32 cellular contexts compared by ENCODE assay signal in genomic region chr18:62529597-62529996, GRCh38. TPM values are rescaled to one million over a fixed set of nuclear protein-coding genes. Genes with fewer than 3 reads are reported as not detected.
DNase-seq lines count a peak whose midpoint lies in the region; ATAC-seq lines count a peak whose summit lies in the region.
"Had no signal": no experiment of that assay in that cellular context is flagged by ENCODE, and none has a peak within 500 bp of the region (broad histone marks: within the 10 kb centered on the region; RNA-seq: fewer than 3 reads in every experiment).

No MANE protein-coding gene starts in this region.

- no peak overlapping the region for H3K27ac ChIP-seq in CD8-positive, alpha-beta memory T cell (ENCODE audit: low read depth, low read length)
- H3K27ac ChIP-seq: C4-2B, psoas muscle, transverse colon had no signal

- H3K4me1 ChIP-seq in CD8-positive, alpha-beta memory T cell (ENCODE audit: insufficient read depth, low read length) = peaks cover 40% of the 10 kb centered on the region

- no peaks in the 10 kb centered on the region for H3K9me3 Mint-ChIP-seq in activated naive CD8-positive, alpha-beta T cell (ENCODE audit: low read depth)
- H3K9me3 Mint-ChIP-seq in activated naive CD8-positive, alpha-beta T cell treated with anti-CD3 and anti-CD28 coated beads for 36 hours = no peaks in the 10 kb centered on the region
- H3K9me3 Mint-ChIP-seq in activated T-helper 17 cell treated with anti-CD3 and anti-CD28 coated beads, Interleukin-2, amount 50 U/mL, for 72 hours = no peaks in the 10 kb centered on the region
- no peaks in the 10 kb centered on the region for H3K9me3 Mint-ChIP-seq in CD8-positive, alpha-beta memory T cell
- H3K9me3 Mint-ChIP-seq: activated CD8-positive, alpha-beta T cell treated with anti-CD3 and anti-CD28 coated beads for 36 hours; effector memory CD8-positive, alpha-beta T cell; naive B cell had no signal

- H3K4me3 ChIP-seq in CD8-positive, alpha-beta memory T cell (ENCODE audit: low read length) = no peak overlapping the region
- H3K4me3 ChIP-seq: psoas muscle, sigmoid colon, transverse colon had no signal

- no peak overlapping the region for H3K27ac Mint-ChIP-seq in activated naive CD8-positive, alpha-beta T cell
- no peak overlapping the region for H3K27ac Mint-ChIP-seq in activated naive CD8-positive, alpha-beta T cell treated with anti-CD3 and anti-CD28 coated beads for 36 hours
- H3K27ac Mint-ChIP-seq in activated T-helper 17 cell treated with anti-CD3 and anti-CD28 coated beads, Interleukin-2, amount 50 U/mL, for 72 hours = peak overlapping the region; percentile 11
- H3K27ac Mint-ChIP-seq in CD8-positive, alpha-beta memory T cell = peak overlapping the region in 2 of 8 donors; percentile 11 to 44
- H3K27ac Mint-ChIP-seq: activated CD8-positive, alpha-beta T cell treated with anti-CD3 and anti-CD28 coated beads for 36 hours; effector memory CD8-positive, alpha-beta T cell had no signal

- H3K27me3 Mint-ChIP-seq in activated naive CD8-positive, alpha-beta T cell = no peaks in the 10 kb centered on the region
- H3K27me3 Mint-ChIP-seq in activated naive CD8-positive, alpha-beta T cell treated with anti-CD3 and anti-CD28 coated beads for 36 hours = no peaks in the 10 kb centered on the region
- H3K27me3 Mint-ChIP-seq in activated T-helper 17 cell treated with anti-CD3 and anti-CD28 coated beads, Interleukin-2, amount 50 U/mL, for 72 hours = no peaks in the 10 kb centered on the region
- H3K27me3 Mint-ChIP-seq in CD8-positive, alpha-beta memory T cell = peaks cover 0 to 2% of the 10 kb centered on the region in 2 donors
- H3K27me3 Mint-ChIP-seq: activated CD8-positive, alpha-beta T cell treated with anti-CD3 and anti-CD28 coated beads for 36 hours; effector memory CD8-positive, alpha-beta T cell; naive B cell had no signal

- H3K9me3 ChIP-seq in CD8-positive, alpha-beta memory T cell (ENCODE audit: low read length) = no peaks in the 10 kb centered on the region
- H3K9me3 ChIP-seq: psoas muscle, sigmoid colon, transverse colon had no signal

- peak overlapping the region; percentile 35 for H3K4me3 Mint-ChIP-seq in activated naive CD8-positive, alpha-beta T cell
- no peak overlapping the region for H3K4me3 Mint-ChIP-seq in activated naive CD8-positive, alpha-beta T cell treated with anti-CD3 and anti-CD28 coated beads for 36 hours
- peak overlapping the region; percentile 16 for H3K4me3 Mint-ChIP-seq in activated T-helper 17 cell treated with anti-CD3 and anti-CD28 coated beads, Interleukin-2, amount 50 U/mL, for 72 hours
- peak overlapping the region in 2 of 7 donors; percentile 8 to 33 for H3K4me3 Mint-ChIP-seq in CD8-positive, alpha-beta memory T cell
- H3K4me3 Mint-ChIP-seq: activated CD8-positive, alpha-beta T cell treated with anti-CD3 and anti-CD28 coated beads for 36 hours had no signal

- peaks cover 66% of the 10 kb centered on the region for H3K4me1 Mint-ChIP-seq in activated naive CD8-positive, alpha-beta T cell (ENCODE audit: low read depth)
- peaks cover 57% of the 10 kb centered on the region for H3K4me1 Mint-ChIP-seq in activated naive CD8-positive, alpha-beta T cell treated with anti-CD3 and anti-CD28 coated beads for 36 hours
- H3K4me1 Mint-ChIP-seq in activated T-helper 17 cell treated with anti-CD3 and anti-CD28 coated beads, Interleukin-2, amount 50 U/mL, for 72 hours = peaks cover 31% of the 10 kb centered on the region
- H3K4me1 Mint-ChIP-seq in CD8-positive, alpha-beta memory T cell = peaks cover 67 to 81% (median 76%) of the 10 kb centered on the region in 3 donors

- H3K36me3 Mint-ChIP-seq in activated naive CD8-positive, alpha-beta T cell = peaks cover 15% of the 10 kb centered on the region
- H3K36me3 Mint-ChIP-seq in activated naive CD8-positive, alpha-beta T cell treated with anti-CD3 and anti-CD28 coated beads for 36 hours = peaks cover 38% of the 10 kb centered on the region
- H3K36me3 Mint-ChIP-seq in activated T-helper 17 cell treated with anti-CD3 and anti-CD28 coated beads, Interleukin-2, amount 50 U/mL, for 72 hours (ENCODE audit: low read depth) = peaks cover 42% of the 10 kb centered on the region
- H3K36me3 Mint-ChIP-seq in CD8-positive, alpha-beta memory T cell = peaks cover 0 to 19% (median 4%) of the 10 kb centered on the region in 3 donors
- H3K36me3 Mint-ChIP-seq: naive B cell had no signal

- CTCF ChIA-PET in CD8-positive, alpha-beta memory T cell (lab: Charles Lee) = no interaction called here

- no peaks in the 10 kb centered on the region for H3K27me3 ChIP-seq in CD8-positive, alpha-beta memory T cell (ENCODE audit: insufficient read depth, low read length, poor library complexity, severe bottlenecking)
- H3K27me3 ChIP-seq: sigmoid colon, transverse colon had no signal

- DNase-seq in activated naive CD8-positive, alpha-beta T cell treated with anti-CD3 and anti-CD28 coated beads for 36 hours = no peak
- peak; percentile 44 for DNase-seq in iris pigment epithelial cell (ENCODE audit: low read depth)
- DNase-seq in CD8-positive, alpha-beta memory T cell = no peak
- no peak for DNase-seq in medulla oblongata (ENCODE audit: extremely low spot score)
- DNase-seq in ureter (ENCODE audit: low spot score) = no peak
- DNase-seq: 8988T; activated CD4-positive, alpha-beta T cell treated with anti-CD3 and anti-CD28 coated beads for 1 hour; activated CD8-positive, alpha-beta memory T cell treated with anti-CD3 and anti-CD28 coated beads, Interleukin-2, amount 50 U/mL, for 48 hours; activated CD8-positive, alpha-beta T cell treated with anti-CD3 and anti-CD28 coated beads for 36 hours; activated naive CD4-positive, alpha-beta T cell treated with anti-CD3 and anti-CD28 coated beads, Interleukin-2, amount 50 U/mL, for 16 hours; anterior cingulate cortex; cortex of kidney; DND-41; effector memory CD8-positive, alpha-beta T cell; glutamatergic neuron; kidney; midbrain; naive B cell; NCI-H1092 treated with DMSO at 0.1 percent for 48 hours; NCI-H187 treated with DMSO at 0.1 percent for 48 hours; NCI-H2171; occipital lobe; psoas muscle; sigmoid colon; stimulated activated CD4-positive, alpha-beta T cell treated with anti-CD3 and anti-CD28 coated beads, Interleukin-12 subunit alpha, Interleukin-12 subunit beta, amount 100 ng/mL, for 4 hours; stimulated activated CD4-positive, alpha-beta T cell treated with anti-CD3 and anti-CD28 coated beads, Interleukin-2, amount 100 ng/mL, for 48 hours; transverse colon had no signal

- no peak for ATAC-seq in activated T-helper 17 cell treated with anti-CD3 and anti-CD28 coated beads, Interleukin-2, amount 50 U/mL, for 72 hours (replicated peaks)
- ATAC-seq in esophagus mucosa = no peak
- ATAC-seq: activated CD8-positive, alpha-beta T cell treated with anti-CD3 and anti-CD28 coated beads for 36 hours; effector memory CD8-positive, alpha-beta T cell; psoas muscle; SK-N-SH treated with all-trans-retinoic acid at 6 μM for 48 hours had no signal

- no peaks in the 10 kb centered on the region for H3K36me3 ChIP-seq in CD8-positive, alpha-beta memory T cell (ENCODE audit: insufficient read depth, low read length)
- H3K36me3 ChIP-seq: sigmoid colon, transverse colon had no signal

- POLR2A ChIA-PET in CD8-positive, alpha-beta memory T cell (lab: Charles Lee) = no interaction called here

RNA-seq across cellular contexts. Expression of gene ZCCHC2, which starts 6.8 kb away (rescaled TPM):
- 10 to 100 TPM; 25.1 to 28.9 TPM for total RNA-seq in activated naive CD8-positive, alpha-beta T cell treated with anti-CD3 and anti-CD28 coated beads for 36 hours
- 10 to 100 TPM; 45.4 to 50.4 TPM for total RNA-seq in activated T-helper 17 cell treated with anti-CD3 and anti-CD28 coated beads, Interleukin-2, amount 50 U/mL, for 72 hours
- total RNA-seq in CD8-positive, alpha-beta memory T cell = 10 to 100 TPM; 36.4 to 37.9 TPM
- polyA plus RNA-seq in CD8-positive, alpha-beta memory T cell = 2.9 TPM
- total RNA-seq in esophagus mucosa (7.3 TPM), ureter (36.8 TPM)
